10 cellular contexts compared by ENCODE assay signal in the genomic region with DNA sequence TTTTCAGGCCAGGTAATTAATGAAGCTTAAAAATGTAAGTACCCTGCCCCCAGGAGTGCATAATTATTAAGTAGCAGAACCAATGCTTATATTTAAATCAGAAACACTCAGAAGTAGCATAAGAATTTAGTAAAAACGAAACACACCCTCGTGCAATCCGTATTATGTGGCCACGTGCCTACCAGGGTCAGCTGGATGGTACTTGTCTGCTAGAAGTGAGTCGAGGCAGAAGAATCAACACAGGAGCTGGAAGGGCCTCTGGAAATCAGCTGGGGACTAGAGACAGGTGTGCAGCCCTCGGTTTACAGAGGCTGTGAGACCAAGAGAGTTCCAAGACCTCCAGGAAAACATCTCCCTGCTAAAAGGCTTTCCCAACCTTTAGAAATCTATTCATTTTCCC. TPM values are rescaled to one million over a fixed set of nuclear protein-coding genes. Genes with fewer than 3 reads are reported as not detected.
DNase-seq lines count a peak whose midpoint lies in the region; ATAC-seq and TF ChIP-seq lines count a peak whose summit lies in the region.
"Had no signal": no experiment of that assay in that cellular context is flagged by ENCODE, and none has a peak within 500 bp of the region (broad histone marks: within the 10 kb centered on the region; RNA-seq: fewer than 3 reads in every experiment).

No MANE protein-coding gene starts in this region.

- no peaks in the 10 kb centered on the region for H3K9me3 Mint-ChIP-seq in activated T-cell treated with anti-CD3 and anti-CD28 coated beads, Interleukin-2, amount 50 U/mL, for 24 hours
- no peaks in the 10 kb centered on the region for H3K9me3 Mint-ChIP-seq in memory B cell

- H3K27me3 ChIP-seq in brain microvascular endothelial cell (replicated peaks) (peaks cover 43% of the 10 kb centered on the region), upper lobe of left lung (no peaks in the 10 kb centered on the region)

- H3K36me3 ChIP-seq in brain microvascular endothelial cell (replicated peaks) (no peaks in the 10 kb centered on the region), upper lobe of left lung (no peaks in the 10 kb centered on the region)

- ATAC-seq in memory B cell (ENCODE audit: low read depth), result no peak
- peak in 1 of 2 donors; percentile 33 for ATAC-seq in upper lobe of left lung (ENCODE audit: low FRiP score in 2 of 2)
- no peak for ATAC-seq in HG03432 (IDR thresholded peaks at IDR 0.05; ENCODE audit: unreplicated experiment)
- no peak for ATAC-seq in GM21528 (IDR thresholded peaks at IDR 0.05; ENCODE audit: low FRiP score, unreplicated experiment)

- H3K27ac ChIP-seq in brain microvascular endothelial cell (no peak overlapping the region), upper lobe of left lung (peak overlapping the region in 3 of 4 donors; percentile 55 to 69 (median 57))
- H3K27ac ChIP-seq: epithelial cell of prostate had no signal

- peaks cover 8% of the 10 kb centered on the region for H3K4me1 Mint-ChIP-seq in activated T-cell treated with anti-CD3 and anti-CD28 coated beads, Interleukin-2, amount 50 U/mL, for 24 hours (ENCODE audit: low read depth)
- peaks cover 6% of the 10 kb centered on the region for H3K4me1 Mint-ChIP-seq in memory B cell

- peaks cover 7 to 19% (median 11%) of the 10 kb centered on the region in 4 donors for H3K4me1 ChIP-seq in upper lobe of left lung

- TF ChIP-seq EP300 in upper lobe of left lung (IDR thresholded peaks at IDR 0.05), result no peak

- no peak for TF ChIP-seq POLR2A in upper lobe of left lung (IDR thresholded peaks at IDR 0.05)

- H3K9me3 ChIP-seq in upper lobe of left lung, result no peaks in the 10 kb centered on the region

- DNase-seq in activated T-cell treated with anti-CD3 and anti-CD28 coated beads, Interleukin-2, amount 50 U/mL, for 24 hours, result no peak
- DNase-seq in activated T-cell treated with anti-CD3 and anti-CD28 coated beads, Interleukin-2, amount 50 U/mL, for 1 hour, result no peak
- DNase-seq in brain microvascular endothelial cell (no peak), memory B cell (ENCODE audit: low spot score in 2 of 2) (no peak), upper lobe of left lung (peak in 1 of 2 donors; percentile 56)
- no peak for DNase-seq in activated CD8-positive, alpha-beta memory T cell treated with anti-CD3 and anti-CD28 coated beads, Interleukin-2, amount 50 U/mL, for 48 hours
- DNase-seq: NCI-H1436 treated with DMSO at 0.1 percent for 48 hours had no signal

- no peak overlapping the region for H3K27ac Mint-ChIP-seq in activated T-cell treated with anti-CD3 and anti-CD28 coated beads, Interleukin-2, amount 50 U/mL, for 24 hours
- H3K27ac Mint-ChIP-seq in memory B cell, result no peak overlapping the region

- 9 to 12% methylated on average over 6 of the region's 6 CpGs for WGBS in upper lobe of left lung, 2 donors

- H3K27me3 Mint-ChIP-seq in activated T-cell treated with anti-CD3 and anti-CD28 coated beads, Interleukin-2, amount 50 U/mL, for 24 hours, result peaks cover 70% of the 10 kb centered on the region
- peaks cover 24% of the 10 kb centered on the region for H3K27me3 Mint-ChIP-seq in memory B cell

- in situ Hi-C loops in brain microvascular endothelial cell (cut with HindIII; ENCODE audit: low pct_ligation_motif_present, low sequenced_read_pairs), result no loop called here

- peak overlapping the region; percentile 72 for H3K4me3 Mint-ChIP-seq in activated T-cell treated with anti-CD3 and anti-CD28 coated beads, Interleukin-2, amount 50 U/mL, for 24 hours
- H3K4me3 Mint-ChIP-seq in memory B cell, result peak overlapping the region; percentile 77

- H3K4me3 ChIP-seq in brain microvascular endothelial cell (ENCODE audit: low read depth, low read length), result peak overlapping the region; percentile 53
- H3K4me3 ChIP-seq in upper lobe of left lung, result peak overlapping the region; percentile 51 to 67 (median 58)

- H3K36me3 Mint-ChIP-seq in activated T-cell treated with anti-CD3 and anti-CD28 coated beads, Interleukin-2, amount 50 U/mL, for 24 hours (ENCODE audit: low read depth), result no peaks in the 10 kb centered on the region
- H3K36me3 Mint-ChIP-seq in memory B cell, result no peaks in the 10 kb centered on the region

- TF ChIP-seq CTCF in brain microvascular endothelial cell (IDR thresholded peaks at IDR 0.05; ENCODE audit: low read depth, low read length, missing control alignments) (no peak), upper lobe of left lung (IDR thresholded peaks at IDR 0.05) (no peak)

RNA-seq across cellular contexts. Expression of a gene that starts 0.6 kb away (rescaled TPM):
- 10 to 100 TPM in 2 of 6 donors, 1 to 10 TPM in 4; 4.0 to 17.5 (median 6.5) TPM for total RNA-seq in upper lobe of left lung

RNA-seq across cellular contexts. Expression of a gene that starts 37.3 kb away (rescaled TPM):
- total RNA-seq in upper lobe of left lung, result 100 to 1,000 TPM; 103 to 190 (median 174) TPM

RNA-seq across cellular contexts. Expression of a gene that starts 55.6 kb away (rescaled TPM):
- 10 to 100 TPM in 2 of 6 donors, 1 to 10 TPM in 4; 3.6 to 14.2 (median 5.7) TPM for total RNA-seq in upper lobe of left lung
